Comparison of ENCODE assay signal across 14 cellular contexts in genomic region chr10:101489355-101489754, GRCh38.
DNase-seq lines count a peak whose midpoint lies in the region; ATAC-seq and TF ChIP-seq lines count a peak whose summit lies in the region.
"Had no signal": no experiment of that assay in that cellular context is flagged by ENCODE, and none has a peak within 500 bp of the region (broad histone marks: within the 10 kb centered on the region; RNA-seq: fewer than 3 reads in every experiment).

No MANE protein-coding gene starts in this region.

- intact Hi-C loops in IMR-90 (cut with micrococcal nuclease): no loop called here

- TF ChIP-seq POLR2A in IMR-90 (IDR thresholded peaks at IDR 0.05; ENCODE audit: low read depth, low read length): no peak
- TF ChIP-seq POLR2A in GM18505 (IDR thresholded peaks at IDR 0.05; ENCODE audit: borderline replicate concordance, extremely low read depth, insufficient read depth, insufficient read length): no peak

- CTCF ChIA-PET in IMR-90 (lab: Yijun Ruan, JAX): no interaction called here

- H3K9ac ChIP-seq in IMR-90 (ENCODE audit: low read depth, low read length): no peak overlapping the region
- H3K9ac ChIP-seq: parathyroid adenoma had no signal

- no peaks in the 10 kb centered on the region for H3K36me3 ChIP-seq in IMR-90 (ENCODE audit: control insufficient read depth, insufficient read depth, low read length)
- H3K36me3 ChIP-seq: left lung had no signal

- H3K4me2 ChIP-seq in IMR-90 (ENCODE audit: low read depth, low read length): no peak overlapping the region

- H2AK5ac ChIP-seq in IMR-90 (ENCODE audit: low read depth, low read length): no peak overlapping the region

- no peak overlapping the region for H2BK120ac ChIP-seq in IMR-90 (ENCODE audit: low read depth, low read length)

- peak; percentile 48 for ATAC-seq in IMR-90 (ENCODE audit: low read depth)
- no peak for ATAC-seq in HG03039 (IDR thresholded peaks at IDR 0.05; ENCODE audit: unreplicated experiment)
- no peak for ATAC-seq in HG02798 (IDR thresholded peaks at IDR 0.05; ENCODE audit: poor library complexity, unreplicated experiment)
- ATAC-seq in GM18505 (IDR thresholded peaks at IDR 0.05; ENCODE audit: unreplicated experiment): no peak
- ATAC-seq: left lung had no signal

- TF ChIP-seq CTCF in IMR-90 (conservative IDR thresholded peaks at IDR 0.05; ENCODE audit: low read depth, low read length) (no peak), choroid plexus epithelial cell (conservative IDR thresholded peaks at IDR 0.05; ENCODE audit: low read depth, low read length) (no peak), coronary artery (IDR thresholded peaks at IDR 0.05) (no peak)

- H3K79me1 ChIP-seq in IMR-90 (ENCODE audit: low read depth in 1 of 2, low read length in 2 of 2): peaks cover 0 to 4% of the 10 kb centered on the region in 2 experiments; a peak in 1 of 4 replicates

- H4K20me1 ChIP-seq in IMR-90 (ENCODE audit: insufficient read depth, low read length): peaks cover 6% of the 10 kb centered on the region

- no peaks in the 10 kb centered on the region for H3K9me1 ChIP-seq in IMR-90 (ENCODE audit: insufficient read depth, low read length)

- no peak overlapping the region for H4K91ac ChIP-seq in IMR-90 (ENCODE audit: insufficient read depth, low read depth, low read length)

- H3K27ac ChIP-seq in IMR-90 (ENCODE audit: insufficient read depth, low read length) (no peak overlapping the region), coronary artery (no peak overlapping the region)
- H3K27ac ChIP-seq: left lung, parathyroid adenoma had no signal

- H3K4me3 ChIP-seq in IMR-90 (ENCODE audit: insufficient read depth, low read depth, low read length) (no peak overlapping the region), choroid plexus epithelial cell (ENCODE audit: low read depth, low read length) (no peak overlapping the region), coronary artery (no peak overlapping the region)
- H3K4me3 ChIP-seq: left lung had no signal

- H4K5ac ChIP-seq in IMR-90 (ENCODE audit: low read depth, low read length): no peak overlapping the region

- no peaks in the 10 kb centered on the region for H3K4me1 ChIP-seq in IMR-90 (ENCODE audit: control insufficient read depth, insufficient read depth, low read length)
- H3K4me1 ChIP-seq: left lung, parathyroid adenoma had no signal

- dilution Hi-C loops in IMR-90 (cut with HindIII; ENCODE audit: low sequenced_read_pairs, unreplicated experiment): no loop called here

- H3K23ac ChIP-seq in IMR-90 (ENCODE audit: low read depth, low read length): no peak overlapping the region

- H3K56ac ChIP-seq in IMR-90 (ENCODE audit: extremely low read depth, insufficient read depth, low read length): no peak overlapping the region

- no peaks in the 10 kb centered on the region for H3K27me3 ChIP-seq in IMR-90 (ENCODE audit: control insufficient read depth, insufficient read depth, low read length)
- H3K27me3 ChIP-seq: left lung had no signal

- H3K18ac ChIP-seq in IMR-90 (ENCODE audit: low read depth, low read length): no peak overlapping the region

- H3K4ac ChIP-seq in IMR-90 (ENCODE audit: low read depth, low read length): no peak overlapping the region

- no peaks in the 10 kb centered on the region for H3K9me3 ChIP-seq in IMR-90 (ENCODE audit: control insufficient read depth, insufficient read depth, low read length)
- H3K9me3 ChIP-seq: left lung had no signal

- no peak overlapping the region for H2BK15ac ChIP-seq in IMR-90 (ENCODE audit: low read depth, low read length)

- BruUV-seq in IMR-90 (replicated peaks; lab: Mats Ljungman, UMichigan): no TSS peak

- H3K14ac ChIP-seq in IMR-90 (replicated peaks; ENCODE audit: low read depth, low read length): no peak overlapping the region

- in situ Hi-C loops in IMR-90 (cut with MboI; ENCODE audit: low sequenced_read_pairs): no loop called here

- WGBS in IMR-90 (ENCODE audit: extremely low coverage in 2 of 2, insufficient read length in 1 of 2), 2 experiments: no CpG with 5 or more reads among the region's 3 CpGs

- no peak overlapping the region for H2BK5ac ChIP-seq in IMR-90 (ENCODE audit: low read depth, low read length, poor library complexity, severe bottlenecking)

- no peak for TF ChIP-seq RAD21 in IMR-90 (IDR thresholded peaks at IDR 0.05; ENCODE audit: low read length)

- DNase-seq in DMS153 treated with DMSO at 0.1 percent for 48 hours (lab: John Stamatoyannopoulos, UW; ENCODE audit: unreplicated experiment): peak; percentile 82
- DNase-seq in IMR-90: peak; percentile 75
- peak; percentile 90 for DNase-seq in NCI-H510A treated with DMSO at 0.1 percent for 48 hours (lab: John Stamatoyannopoulos, UW)
- peak; percentile 75 for DNase-seq in choroid plexus epithelial cell (ENCODE audit: low read depth)
- DNase-seq in coronary artery (ENCODE audit: low spot score): no peak
- DNase-seq: amygdala; C1 segment of cervical spinal cord; left lung; stimulated activated CD4-positive, alpha-beta T cell treated with anti-CD3 and anti-CD28 coated beads, Interleukin-4, amount 100 ng/mL, for 4 hours; SW 1271 had no signal

- no peak overlapping the region for H4K8ac ChIP-seq in IMR-90 (ENCODE audit: low read depth in 2 of 2, low read length in 2 of 2)

- H2AFZ ChIP-seq in IMR-90 (replicated peaks; ENCODE audit: low read length, poor library complexity): no peak overlapping the region
- H2AFZ ChIP-seq: parathyroid adenoma had no signal

- no peak overlapping the region for H2BK20ac ChIP-seq in IMR-90 (ENCODE audit: low read depth, low read length)

- POLR2A ChIA-PET in IMR-90 (lab: Charles Lee; ENCODE audit: unreplicated experiment): no interaction called here

- H2AK9ac ChIP-seq in IMR-90 (replicated peaks; ENCODE audit: low read depth, low read length, poor library complexity): no peak overlapping the region

TF ChIP-seq in IMR-90, 13 proteins besides CTCF, POLR2A, EP300 and RAD21:
- no peak for TF ChIP-seq MXI1 (IDR thresholded peaks at IDR 0.05; ENCODE audit: borderline replicate concordance, low read depth, low read length)
- TF ChIP-seq CEBPB (IDR thresholded peaks at IDR 0.05; ENCODE audit: low read depth, low read length): peak; percentile 81
